Comparison of ENCODE assay signal across 2 cellular contexts in the genomic region with DNA sequence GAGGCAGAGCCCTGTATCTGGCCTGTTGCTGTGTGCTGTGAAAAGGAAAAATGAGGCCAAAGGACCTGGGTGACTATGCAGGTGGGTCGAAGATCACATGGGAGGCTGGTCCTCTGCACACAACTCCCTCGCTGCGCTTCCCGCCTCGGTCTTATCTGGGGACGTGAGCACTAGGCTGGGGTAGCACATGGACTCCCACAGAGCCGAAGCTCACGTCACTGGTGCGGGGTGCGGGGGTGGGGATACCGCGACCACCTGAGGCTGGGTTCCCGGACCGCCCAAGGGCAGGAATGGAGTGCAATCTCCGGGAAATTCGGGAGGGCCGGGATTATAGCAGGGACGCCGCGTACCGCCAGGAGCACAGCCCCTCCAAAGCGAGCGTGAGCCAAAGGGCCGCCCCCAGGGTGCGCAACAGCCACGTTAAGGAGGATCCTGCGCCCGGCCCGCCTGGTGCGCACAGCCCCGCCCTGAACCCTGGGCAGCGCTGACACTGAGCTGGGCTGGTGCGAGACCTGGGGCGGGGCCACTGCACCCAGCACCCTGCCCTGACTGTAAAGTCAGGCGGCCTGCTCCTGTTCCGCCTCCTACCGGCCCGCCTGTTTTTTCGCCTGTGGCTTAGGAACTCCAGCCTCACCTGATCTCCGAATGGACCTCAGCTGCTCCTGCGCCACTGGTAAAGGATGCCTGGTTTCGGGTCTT.
A peak's percentile ranks its signal among the peaks of the same experiment; 100 is the strongest.
TF ChIP-seq lines count a peak whose summit lies in the region.

No MANE protein-coding gene starts in this region.

TF ChIP-seq in Ishikawa, 13 proteins besides CTCF, POLR2A, EP300 and RAD21:
- peak; percentile 52; the same call in 1 of the 2 replicates for TF ChIP-seq ZBTB7A (IDR thresholded peaks at IDR 0.05; ENCODE audit: low read depth)
- TF ChIP-seq, protein P1, sequence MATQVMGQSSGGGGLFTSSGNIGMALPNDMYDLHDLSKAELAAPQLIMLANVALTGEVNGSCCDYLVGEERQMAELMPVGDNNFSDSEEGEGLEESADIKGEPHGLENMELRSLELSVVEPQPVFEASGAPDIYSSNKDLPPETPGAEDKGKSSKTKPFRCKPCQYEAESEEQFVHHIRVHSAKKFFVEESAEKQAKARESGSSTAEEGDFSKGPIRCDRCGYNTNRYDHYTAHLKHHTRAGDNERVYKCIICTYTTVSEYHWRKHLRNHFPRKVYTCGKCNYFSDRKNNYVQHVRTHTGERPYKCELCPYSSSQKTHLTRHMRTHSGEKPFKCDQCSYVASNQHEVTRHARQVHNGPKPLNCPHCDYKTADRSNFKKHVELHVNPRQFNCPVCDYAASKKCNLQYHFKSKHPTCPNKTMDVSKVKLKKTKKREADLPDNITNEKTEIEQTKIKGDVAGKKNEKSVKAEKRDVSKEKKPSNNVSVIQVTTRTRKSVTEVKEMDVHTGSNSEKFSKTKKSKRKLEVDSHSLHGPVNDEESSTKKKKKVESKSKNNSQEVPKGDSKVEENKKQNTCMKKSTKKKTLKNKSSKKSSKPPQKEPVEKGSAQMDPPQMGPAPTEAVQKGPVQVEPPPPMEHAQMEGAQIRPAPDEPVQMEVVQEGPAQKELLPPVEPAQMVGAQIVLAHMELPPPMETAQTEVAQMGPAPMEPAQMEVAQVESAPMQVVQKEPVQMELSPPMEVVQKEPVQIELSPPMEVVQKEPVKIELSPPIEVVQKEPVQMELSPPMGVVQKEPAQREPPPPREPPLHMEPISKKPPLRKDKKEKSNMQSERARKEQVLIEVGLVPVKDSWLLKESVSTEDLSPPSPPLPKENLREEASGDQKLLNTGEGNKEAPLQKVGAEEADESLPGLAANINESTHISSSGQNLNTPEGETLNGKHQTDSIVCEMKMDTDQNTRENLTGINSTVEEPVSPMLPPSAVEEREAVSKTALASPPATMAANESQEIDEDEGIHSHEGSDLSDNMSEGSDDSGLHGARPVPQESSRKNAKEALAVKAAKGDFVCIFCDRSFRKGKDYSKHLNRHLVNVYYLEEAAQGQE (IDR thresholded peaks at IDR 0.05; ENCODE audit: low read depth): no peak
- TF ChIP-seq, protein P2, sequence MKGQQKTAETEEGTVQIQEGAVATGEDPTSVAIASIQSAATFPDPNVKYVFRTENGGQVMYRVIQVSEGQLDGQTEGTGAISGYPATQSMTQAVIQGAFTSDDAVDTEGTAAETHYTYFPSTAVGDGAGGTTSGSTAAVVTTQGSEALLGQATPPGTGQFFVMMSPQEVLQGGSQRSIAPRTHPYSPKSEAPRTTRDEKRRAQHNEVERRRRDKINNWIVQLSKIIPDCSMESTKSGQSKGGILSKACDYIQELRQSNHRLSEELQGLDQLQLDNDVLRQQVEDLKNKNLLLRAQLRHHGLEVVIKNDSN (IDR thresholded peaks at IDR 0.05): 0 out of 2 replicates have a peak, but pooled peaks have one; percentile 5

TF ChIP-seq in endothelial cell of umbilical vein, 7 proteins besides CTCF, POLR2A, EP300 and RAD21:
- TF ChIP-seq EZH2 (IDR thresholded peaks at IDR 0.05; ENCODE audit: borderline replicate concordance, low read depth, low read length, severe bottlenecking) (peak; percentile 26), POLR2AphosphoS5 (IDR thresholded peaks at IDR 0.05; ENCODE audit: insufficient read depth, low read depth, low read length) (no peak), FOS (IDR thresholded peaks at IDR 0.05; ENCODE audit: borderline replicate concordance, insufficient read depth, low read length) (no peak), JUN (IDR thresholded peaks at IDR 0.05; ENCODE audit: borderline replicate concordance, insufficient read depth, insufficient read length, low read depth) (no peak)
- TF ChIP-seq, protein P3, sequence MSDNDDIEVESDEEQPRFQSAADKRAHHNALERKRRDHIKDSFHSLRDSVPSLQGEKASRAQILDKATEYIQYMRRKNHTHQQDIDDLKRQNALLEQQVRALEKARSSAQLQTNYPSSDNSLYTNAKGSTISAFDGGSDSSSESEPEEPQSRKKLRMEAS (IDR thresholded peaks at IDR 0.05; ENCODE audit: insufficient read depth, insufficient read length): no peak
